Comparison of ENCODE assay signal across 1 cellular context in genomic region chr14:103260629-103261124, GRCh38.
TF ChIP-seq lines count a peak whose summit lies in the region.

No MANE protein-coding gene starts in this region.

TF ChIP-seq in IMR-90, 13 proteins besides CTCF, POLR2A, EP300 and RAD21:
- TF ChIP-seq CEBPB (IDR thresholded peaks at IDR 0.05; ENCODE audit: low read depth, low read length) (no peak), NFE2L2 (IDR thresholded peaks at IDR 0.05; ENCODE audit: low read depth, low read length) (no peak), RFX5 (IDR thresholded peaks at IDR 0.05; ENCODE audit: low read depth, low read length) (no peak), CHD1 (IDR thresholded peaks at IDR 0.05; ENCODE audit: low read depth, low read length) (no peak), BHLHE40 (IDR thresholded peaks at IDR 0.05; ENCODE audit: low read depth, low read length) (no peak), ELK1 (IDR thresholded peaks at IDR 0.05; ENCODE audit: borderline replicate concordance, low read depth, low read length) (no peak), MXI1 (IDR thresholded peaks at IDR 0.05; ENCODE audit: borderline replicate concordance, low read depth, low read length) (no peak), RCOR1 (IDR thresholded peaks at IDR 0.05; ENCODE audit: insufficient replicate concordance, low read length) (no peak), SMC3 (IDR thresholded peaks at IDR 0.05; ENCODE audit: low read depth, low read length) (no peak), MAFK (IDR thresholded peaks at IDR 0.05; ENCODE audit: low read depth, low read length) (no peak), FOS (IDR thresholded peaks at IDR 0.05; ENCODE audit: low read depth, low read length) (no peak), USF2 (IDR thresholded peaks at IDR 0.05; ENCODE audit: low read depth, low read length) (no peak), MAZ (IDR thresholded peaks at IDR 0.05; ENCODE audit: borderline replicate concordance, low read depth, low read length) (no peak)
TF ChIP-seq in IMR-90: peak in this region for 0.
